1 cellular context compared by ENCODE assay signal in genomic region chr3:160565442-160566403, GRCh38.
A peak's percentile ranks its signal among the peaks of the same experiment; 100 is the strongest.
TF ChIP-seq lines count a peak whose summit lies in the region.

Gene KPNA4 (minus strand): TSS chr3:160565571. CDS start chr3:160565282, 289 bp downstream.

TF ChIP-seq in HepG2, 621 proteins besides CTCF, POLR2A, EP300 and RAD21 (continued from another document and continues in another):
- TF ChIP-seq ZBTB10 (CRISPR knock-in tag; IDR thresholded peaks at IDR 0.05; ENCODE audit: borderline replicate concordance) (no peak), ZNF576 (CRISPR knock-in tag; IDR thresholded peaks at IDR 0.05) (no peak), RNF2 (conservative IDR thresholded peaks at IDR 0.05; ENCODE audit: low read depth) (peak; percentile 73; the same call in 1 of the 2 replicates), ZNF709 (CRISPR knock-in tag; IDR thresholded peaks at IDR 0.05) (0 out of 2 replicates have a peak, but pooled peaks have one; percentile 56), CBX1 (IDR thresholded peaks at IDR 0.05; ENCODE audit: low read depth) (no peak), ZIK1 (CRISPR knock-in tag; IDR thresholded peaks at IDR 0.05; ENCODE audit: borderline replicate concordance, low read depth) (no peak), TOPORS (CRISPR knock-in tag; IDR thresholded peaks at IDR 0.05) (no peak), KLF11 (CRISPR knock-in tag; IDR thresholded peaks at IDR 0.05) (no peak; the same call in 1 of the 2 replicates), RFX3 (CRISPR knock-in tag; IDR thresholded peaks at IDR 0.05) (no peak), PRMT3 (CRISPR knock-in tag; IDR thresholded peaks at IDR 0.05; ENCODE audit: borderline replicate concordance, low read depth) (no peak), SSRP1 (CRISPR knock-in tag; IDR thresholded peaks at IDR 0.05) (no peak), ZNF460 (CRISPR knock-in tag; IDR thresholded peaks at IDR 0.05; ENCODE audit: borderline replicate concordance) (no peak), KLF15 (CRISPR knock-in tag; IDR thresholded peaks at IDR 0.05; ENCODE audit: borderline replicate concordance) (no peak), ZNF639 (CRISPR knock-in tag; conservative IDR thresholded peaks at IDR 0.05) (peak; percentile 76), TBL1XR1 (IDR thresholded peaks at IDR 0.05; ENCODE audit: borderline replicate concordance, low read length, partially characterized antibody) (no peak), HBP1 (CRISPR knock-in tag; IDR thresholded peaks at IDR 0.05; ENCODE audit: low read depth) (no peak), CBX5 (CRISPR knock-in tag; IDR thresholded peaks at IDR 0.05; ENCODE audit: borderline replicate concordance) (no peak), TP53 (CRISPR knock-in tag; conservative IDR thresholded peaks at IDR 0.05) (no peak), FOSL2 (CRISPR knock-in tag; IDR thresholded peaks at IDR 0.05) (peak; percentile 40), ZNF556 (CRISPR knock-in tag; IDR thresholded peaks at IDR 0.05; ENCODE audit: borderline replicate concordance) (peak; percentile 59; the same call in 1 of the 2 replicates), ZSCAN29 (CRISPR knock-in tag; conservative IDR thresholded peaks at IDR 0.05) (peak; percentile 65), ZKSCAN1 (IDR thresholded peaks at IDR 0.05; ENCODE audit: low read length) (no peak), DBP (CRISPR knock-in tag; IDR thresholded peaks at IDR 0.05; ENCODE audit: not compliant biosample characterization) (no peak), REPIN1 (CRISPR knock-in tag; IDR thresholded peaks at IDR 0.05; ENCODE audit: borderline replicate concordance, low read depth) (peak; percentile 17; the same call in 1 of the 2 replicates), ZNF557 (CRISPR knock-in tag; IDR thresholded peaks at IDR 0.05) (no peak), MAFF (IDR thresholded peaks at IDR 0.05; ENCODE audit: low read depth, low read length) (no peak), ATF6 (CRISPR knock-in tag; conservative IDR thresholded peaks at IDR 0.05) (no peak), MXD3 (CRISPR knock-in tag; IDR thresholded peaks at IDR 0.05) (peak; percentile 34; the same call in 1 of the 2 replicates), KAT7 (CRISPR knock-in tag; IDR thresholded peaks at IDR 0.05; ENCODE audit: borderline replicate concordance) (no peak; the same call in 1 of the 2 replicates), ATF3 (CRISPR knock-in tag; IDR thresholded peaks at IDR 0.05) (no peak), CSRNP1 (CRISPR knock-in tag; IDR thresholded peaks at IDR 0.05) (no peak), CEBPZ (IDR thresholded peaks at IDR 0.05; ENCODE audit: low read length) (no peak), NCOA2 (CRISPR knock-in tag; IDR thresholded peaks at IDR 0.05) (peak; percentile 9; the same call in 1 of the 2 replicates), KDM5A (IDR thresholded peaks at IDR 0.05; ENCODE audit: borderline replicate concordance, low read length) (peak; percentile 48; the same call in 1 of the 2 replicates), ZNF383 (CRISPR knock-in tag; IDR thresholded peaks at IDR 0.05; ENCODE audit: borderline replicate concordance) (no peak), SP1 (IDR thresholded peaks at IDR 0.05) (no peak), SP1 (CRISPR knock-in tag; IDR thresholded peaks at IDR 0.05) (peak; percentile 88), DMAP1 (CRISPR knock-in tag; IDR thresholded peaks at IDR 0.05) (peak; percentile 87), MBD4 (IDR thresholded peaks at IDR 0.05; ENCODE audit: borderline replicate concordance, low read length) (no peak), SETDB1 (CRISPR knock-in tag; IDR thresholded peaks at IDR 0.05; ENCODE audit: borderline replicate concordance) (no peak), RFX5 (IDR thresholded peaks at IDR 0.05; ENCODE audit: low read depth, low read length) (peak; percentile 48; the same call in 1 of the 2 replicates), MIXL1 (CRISPR knock-in tag; IDR thresholded peaks at IDR 0.05) (0 out of 2 replicates have a peak, but pooled peaks have one; percentile 29), ZNF704 (CRISPR knock-in tag; IDR thresholded peaks at IDR 0.05; ENCODE audit: borderline replicate concordance) (no peak), TGIF2 (CRISPR knock-in tag; IDR thresholded peaks at IDR 0.05) (no peak), KLF6 (CRISPR knock-in tag; IDR thresholded peaks at IDR 0.05) (peak; percentile 93), ZNF672 (CRISPR knock-in tag; IDR thresholded peaks at IDR 0.05) (no peak), HOMEZ (CRISPR knock-in tag; IDR thresholded peaks at IDR 0.05; ENCODE audit: low read depth) (peak; percentile 69; the same call in 1 of the 2 replicates), SRY (CRISPR knock-in tag; IDR thresholded peaks at IDR 0.05) (0 out of 2 replicates have a peak, but pooled peaks have one; percentile 52), SCMH1 (CRISPR knock-in tag; IDR thresholded peaks at IDR 0.05; ENCODE audit: borderline replicate concordance) (no peak), SMARCE1 (IDR thresholded peaks at IDR 0.05; ENCODE audit: borderline replicate concordance) (no peak)
